In the genomic region with DNA sequence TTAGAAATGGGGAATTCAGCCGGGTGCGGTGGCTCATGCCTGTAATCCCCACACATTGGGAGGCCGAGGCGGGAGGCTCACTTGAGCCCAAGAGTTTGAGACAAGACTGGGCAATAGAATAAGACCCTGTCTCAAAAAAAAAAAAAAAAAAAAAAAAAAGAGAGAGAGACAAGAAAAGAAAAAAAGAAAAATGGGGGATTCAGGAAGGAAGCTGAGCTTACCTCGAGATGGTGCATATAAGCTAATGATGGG, we compare ENCODE assay signal across 17 cellular contexts. TPM values are rescaled to one million over a fixed set of nuclear protein-coding genes. Genes with fewer than 3 reads are reported as not detected.
A peak's percentile ranks its signal among the peaks of the same experiment; 100 is the strongest.
DNase-seq lines count a peak whose midpoint lies in the region; ATAC-seq and TF ChIP-seq lines count a peak whose summit lies in the region.
"Had no signal": no experiment of that assay in that cellular context is flagged by ENCODE, and none has a peak within 500 bp of the region (broad histone marks: within the 10 kb centered on the region; RNA-seq: fewer than 3 reads in every experiment).

No MANE protein-coding gene starts in this region.

- ATAC-seq in T-cell (replicated peaks in 1 of 4) (no peak), HG02870 (IDR thresholded peaks at IDR 0.05; ENCODE audit: unreplicated experiment) (no peak)
- ATAC-seq: Right ventricle myocardium inferior had no signal

- H3K27me3 Mint-ChIP-seq in activated naive CD4-positive, alpha-beta T cell treated with anti-CD3 and anti-CD28 coated beads, Interleukin-2, amount 50 U/mL, for 24 hours = no peaks in the 10 kb centered on the region
- peaks cover 0 to 7% of the 10 kb centered on the region in 2 donors for H3K27me3 Mint-ChIP-seq in T-cell

- H3K27ac ChIP-seq in effector memory CD4-positive, alpha-beta T cell (ENCODE audit: insufficient read depth, low read length, poor library complexity, severe bottlenecking) = peak overlapping the region; percentile 45
- H3K27ac ChIP-seq in spleen = peak overlapping the region in 2 of 8 donors; percentile 55 to 60
- H3K27ac ChIP-seq: foreskin keratinocyte, pancreas had no signal

- no peaks in the 10 kb centered on the region for H3K4me1 ChIP-seq in effector memory CD4-positive, alpha-beta T cell (ENCODE audit: control insufficient read depth, insufficient read depth, low read length, poor library complexity, severe bottlenecking)
- peaks cover 0 to 27% (median 7%) of the 10 kb centered on the region in 6 donors for H3K4me1 ChIP-seq in spleen
- H3K4me1 ChIP-seq: Caco-2, pancreas had no signal

- POLR2A ChIA-PET in T-cell (lab: Charles Lee) = interaction anchor here in 1 of 2 donors (0.6 kb wide), 1 partner anchor 258 kb away, joined by 5 read pairs; no protein-coding TSS in a partner anchor

- no peaks in the 10 kb centered on the region for H3K27me3 ChIP-seq in effector memory CD4-positive, alpha-beta T cell (replicated peaks; ENCODE audit: control insufficient read depth, insufficient read depth, low read length, poor library complexity, severe bottlenecking)
- H3K27me3 ChIP-seq in spleen (replicated peaks in 1 of 7) = peaks cover 0 to 25% (median 0%) of the 10 kb centered on the region in 7 donors
- H3K27me3 ChIP-seq: foreskin keratinocyte, pancreas had no signal

- H3K9me3 Mint-ChIP-seq in activated naive CD4-positive, alpha-beta T cell treated with anti-CD3 and anti-CD28 coated beads, Interleukin-2, amount 50 U/mL, for 24 hours = no peaks in the 10 kb centered on the region
- no peaks in the 10 kb centered on the region for H3K9me3 Mint-ChIP-seq in T-cell

- H3K36me3 ChIP-seq in effector memory CD4-positive, alpha-beta T cell (ENCODE audit: control insufficient read depth, insufficient read depth, low read length) = no peaks in the 10 kb centered on the region
- H3K36me3 ChIP-seq in spleen = no peaks in the 10 kb centered on the region
- H3K36me3 ChIP-seq: pancreas had no signal

- H3K36me3 Mint-ChIP-seq in activated naive CD4-positive, alpha-beta T cell treated with anti-CD3 and anti-CD28 coated beads, Interleukin-2, amount 50 U/mL, for 24 hours = no peaks in the 10 kb centered on the region
- H3K36me3 Mint-ChIP-seq in T-cell = no peaks in the 10 kb centered on the region

- H3K27ac Mint-ChIP-seq in activated naive CD4-positive, alpha-beta T cell treated with anti-CD3 and anti-CD28 coated beads, Interleukin-2, amount 50 U/mL, for 24 hours = peak overlapping the region; percentile 70
- H3K27ac Mint-ChIP-seq in T-cell = peak overlapping the region in 1 of 2 donors; percentile 73

- no peak for DNase-seq in activated naive CD4-positive, alpha-beta T cell (lab: John Stamatoyannopoulos, UW)
- DNase-seq in T-cell (no peak), spleen (peak; percentile 66), GM10266 (ENCODE audit: extremely low spot score) (no peak)
- no peak for DNase-seq in effector memory CD4-positive, alpha-beta T cell
- no peak for DNase-seq in effector CD4-positive, alpha-beta T cell
- DNase-seq: activated CD4-positive, CD25-positive, alpha-beta regulatory T cell; Caco-2; left cardiac atrium; NCI-H187 treated with DMSO at 0.1 percent for 48 hours; NCI-H510A; stimulated activated CD4-positive, alpha-beta T cell treated with anti-CD3 and anti-CD28 coated beads, Interleukin-4, amount 100 ng/mL, for 24 hours had no signal

- no peak overlapping the region for H3K4me3 ChIP-seq in effector memory CD4-positive, alpha-beta T cell (ENCODE audit: insufficient read depth, low read depth, low read length, poor library complexity, severe bottlenecking)
- no peak overlapping the region for H3K4me3 ChIP-seq in spleen
- H3K4me3 ChIP-seq: pancreas had no signal

- 72 to 77% (median 74%) methylated on average over 5 of the region's 5 CpGs for WGBS in spleen, 5 donors

- no peak for TF ChIP-seq POLR2A in spleen (IDR thresholded peaks at IDR 0.05)

- H3K4me3 Mint-ChIP-seq in activated naive CD4-positive, alpha-beta T cell treated with anti-CD3 and anti-CD28 coated beads, Interleukin-2, amount 50 U/mL, for 24 hours = peak overlapping the region; percentile 67
- peak overlapping the region; percentile 46 to 75 (median 64) for H3K4me3 Mint-ChIP-seq in T-cell

- H3K4me1 Mint-ChIP-seq in activated naive CD4-positive, alpha-beta T cell treated with anti-CD3 and anti-CD28 coated beads, Interleukin-2, amount 50 U/mL, for 24 hours = peaks cover 19% of the 10 kb centered on the region
- H3K4me1 Mint-ChIP-seq in T-cell = peaks cover 20 to 38% (median 23%) of the 10 kb centered on the region in 3 donors

- TF ChIP-seq CTCF in spleen (IDR thresholded peaks at IDR 0.05 in 8 of 11, conservative IDR thresholded peaks at IDR 0.05 in 3 of 11) (no peak), GM10266 (IDR thresholded peaks at IDR 0.05; ENCODE audit: control insufficient read depth, insufficient read depth, low read depth, missing control alignments) (no peak)

- intact Hi-C loops in spleen (cut with DNase I; ENCODE audit: low total_unique reads) = no loop called here

- CTCF ChIA-PET in T-cell (lab: Charles Lee) = interaction anchor here in 1 of 2 donors (0.6 to 1.5 kb wide), 3 partner anchors 91 to 250 kb away, joined by 3 to 7 read pairs (median 3); a partner anchor contains a TSS

- no peaks in the 10 kb centered on the region for H3K9me3 ChIP-seq in effector memory CD4-positive, alpha-beta T cell (ENCODE audit: control insufficient read depth, low read length)
- no peaks in the 10 kb centered on the region for H3K9me3 ChIP-seq in spleen
- H3K9me3 ChIP-seq: Caco-2, pancreas had no signal

RNA-seq across cellular contexts. Expression of gene RFLNB, which starts 57.6 kb away (rescaled TPM):
- total RNA-seq in T-cell = 10 to 100 TPM; 38.3 to 70.3 (median 55.2) TPM
- 10 to 100 TPM; 19.5 to 47.1 (median 29.6) TPM for total RNA-seq in spleen
- 10 to 100 TPM in 1 of 3 donors, 1 to 10 TPM in 2; 3.0 to 11.8 (median 4.1) TPM for polyA plus RNA-seq in spleen
